ENCODE assay signal across 19 cellular contexts in genomic region chr4:100569196-100569595, GRCh38. TPM values are rescaled to one million over a fixed set of nuclear protein-coding genes. Genes with fewer than 3 reads are reported as not detected.
DNase-seq lines count a peak whose midpoint lies in the region; ATAC-seq and TF ChIP-seq lines count a peak whose summit lies in the region.
"Had no signal": no experiment of that assay in that cellular context is flagged by ENCODE, and none has a peak within 500 bp of the region (broad histone marks: within the 10 kb centered on the region; RNA-seq: fewer than 3 reads in every experiment).

No MANE protein-coding gene starts in this region.

- peak overlapping the region; percentile 69 for H3K27ac Mint-ChIP-seq in activated CD4-positive, alpha-beta T cell treated with anti-CD3 and anti-CD28 coated beads, Interleukin-2, amount 10 ng/mL, durations not matched to agents 7 days and 5 days
- peak overlapping the region; percentile 35 for H3K27ac Mint-ChIP-seq in central memory CD8-positive, alpha-beta T cell (ENCODE audit: low read depth)

- DNase-seq in activated CD4-positive, alpha-beta T cell treated with anti-CD3 and anti-CD28 coated beads, Interleukin-2, amount 10 ng/mL, durations not matched to agents 7 days and 5 days = no peak
- DNase-seq in activated CD4-positive, alpha-beta T cell treated with anti-CD3 and anti-CD28 coated beads, Interleukin-2, amount 50 U/mL, for 48 hours = no peak
- DNase-seq in central memory CD8-positive, alpha-beta T cell (ENCODE audit: low spot score in 2 of 2) = no peak
- DNase-seq in upper lobe of right lung = no peak
- DNase-seq in D341Med (ENCODE audit: low spot score) = no peak
- no peak for DNase-seq in stimulated activated CD4-positive, alpha-beta T cell treated with anti-CD3 and anti-CD28 coated beads, Interleukin-4, amount 100 ng/mL, for 1 hour
- DNase-seq: activated CD4-positive, alpha-beta T cell treated with anti-CD3 and anti-CD28 coated beads, Interleukin-2, amount 50 U/mL, for 1 hour; Calu3; erythroblast; GOT3; heart left ventricle; NCI-H1092; NCI-H345; OCI-M1; SW 1271; thyroid gland had no signal

- CTCF ChIA-PET in activated CD4-positive, alpha-beta T cell treated with anti-CD3 and anti-CD28 coated beads, Interleukin-2, amount 10 ng/mL, durations not matched to agents 7 days and 5 days (lab: Charles Lee) = interaction anchor here (0.6 kb wide), 1 partner anchor 537 kb away, joined by 3 read pairs; no protein-coding TSS in a partner anchor

- H3K27me3 Mint-ChIP-seq in activated CD4-positive, alpha-beta T cell treated with anti-CD3 and anti-CD28 coated beads, Interleukin-2, amount 10 ng/mL, durations not matched to agents 7 days and 5 days = no peaks in the 10 kb centered on the region
- H3K27me3 Mint-ChIP-seq in central memory CD8-positive, alpha-beta T cell = no peaks in the 10 kb centered on the region

- no peak overlapping the region for H3K27ac ChIP-seq in upper lobe of right lung
- H3K27ac ChIP-seq: heart left ventricle, prostate gland, thyroid gland had no signal

- H3K9me3 Mint-ChIP-seq in activated CD4-positive, alpha-beta T cell treated with anti-CD3 and anti-CD28 coated beads, Interleukin-2, amount 10 ng/mL, durations not matched to agents 7 days and 5 days = no peaks in the 10 kb centered on the region
- no peaks in the 10 kb centered on the region for H3K9me3 Mint-ChIP-seq in central memory CD8-positive, alpha-beta T cell

- no peaks in the 10 kb centered on the region for H3K27me3 ChIP-seq in upper lobe of right lung
- H3K27me3 ChIP-seq: heart left ventricle, thyroid gland had no signal

- H3K4me3 Mint-ChIP-seq in activated CD4-positive, alpha-beta T cell treated with anti-CD3 and anti-CD28 coated beads, Interleukin-2, amount 10 ng/mL, durations not matched to agents 7 days and 5 days = no peak overlapping the region
- peak overlapping the region; percentile 26 for H3K4me3 Mint-ChIP-seq in central memory CD8-positive, alpha-beta T cell

- H3K4me3 ChIP-seq in upper lobe of right lung = no peak overlapping the region
- H3K4me3 ChIP-seq: heart left ventricle, prostate gland, thyroid gland had no signal

- intact Hi-C loops in upper lobe of right lung (cut with DNase I) = no loop called here

- no peaks in the 10 kb centered on the region for H3K4me1 ChIP-seq in upper lobe of right lung
- H3K4me1 ChIP-seq: heart left ventricle, prostate gland, thyroid gland had no signal

- TF ChIP-seq CTCF in upper lobe of right lung (IDR thresholded peaks at IDR 0.05) = no peak

- no peaks in the 10 kb centered on the region for H3K36me3 Mint-ChIP-seq in activated CD4-positive, alpha-beta T cell treated with anti-CD3 and anti-CD28 coated beads, Interleukin-2, amount 10 ng/mL, durations not matched to agents 7 days and 5 days (ENCODE audit: low read depth)
- H3K36me3 Mint-ChIP-seq in central memory CD8-positive, alpha-beta T cell (ENCODE audit: insufficient read depth) = no peaks in the 10 kb centered on the region

- H3K9me3 ChIP-seq in upper lobe of right lung = no peaks in the 10 kb centered on the region
- H3K9me3 ChIP-seq: heart left ventricle, prostate gland, thyroid gland had no signal

- no peaks in the 10 kb centered on the region for H3K36me3 ChIP-seq in upper lobe of right lung
- H3K36me3 ChIP-seq: heart left ventricle, prostate gland, thyroid gland had no signal

- ATAC-seq in GM19351 (IDR thresholded peaks at IDR 0.05; ENCODE audit: unreplicated experiment) = peak; percentile 82
- peak; percentile 65 for ATAC-seq in HG03432 (IDR thresholded peaks at IDR 0.05; ENCODE audit: unreplicated experiment)
- no peak for ATAC-seq in central memory CD8-positive, alpha-beta T cell (replicated peaks; ENCODE audit: extremely low read depth, poor library complexity, severe bottlenecking)
- ATAC-seq in upper lobe of right lung = no peak
- ATAC-seq: heart left ventricle had no signal

- H3K4me1 Mint-ChIP-seq in activated CD4-positive, alpha-beta T cell treated with anti-CD3 and anti-CD28 coated beads, Interleukin-2, amount 10 ng/mL, durations not matched to agents 7 days and 5 days = peaks cover 16% of the 10 kb centered on the region
- H3K4me1 Mint-ChIP-seq in central memory CD8-positive, alpha-beta T cell = peaks cover 18% of the 10 kb centered on the region

- POLR2A ChIA-PET in activated CD4-positive, alpha-beta T cell treated with anti-CD3 and anti-CD28 coated beads, Interleukin-2, amount 10 ng/mL, durations not matched to agents 7 days and 5 days (lab: Charles Lee) = no interaction called here

RNA-seq across cellular contexts. Expression of gene EMCN, which starts 51.4 kb away (rescaled TPM):
- not detected for total RNA-seq in activated CD4-positive, alpha-beta T cell treated with anti-CD3 and anti-CD28 coated beads, Interleukin-2, amount 10 ng/mL, durations not matched to agents 7 days and 5 days
- 35.9 TPM for total RNA-seq in upper lobe of right lung
- total RNA-seq: Calu3 had no signal

Comparison
In these comparisons a context has a peak if more than half of its experiments do, and no peak if none do; other contexts are left out.
1. ATAC-seq: peak in GM19351 (single experiment) and HG03432 (single experiment); none in central memory CD8-positive, alpha-beta T cell (single experiment) and upper lobe of right lung (single experiment).
2. RNA of gene EMCN, which starts 51.4 kb away (total RNA-seq): 35.9 TPM in upper lobe of right lung (single experiment); not detected in activated CD4-positive, alpha-beta T cell treated with anti-CD3 and anti-CD28 coated beads, Interleukin-2, amount 10 ng/mL, durations not matched to agents 7 days and 5 days; every median in the first group is over 10 times any median in the second.